30 cellular contexts compared by ENCODE assay signal in the genomic region with DNA sequence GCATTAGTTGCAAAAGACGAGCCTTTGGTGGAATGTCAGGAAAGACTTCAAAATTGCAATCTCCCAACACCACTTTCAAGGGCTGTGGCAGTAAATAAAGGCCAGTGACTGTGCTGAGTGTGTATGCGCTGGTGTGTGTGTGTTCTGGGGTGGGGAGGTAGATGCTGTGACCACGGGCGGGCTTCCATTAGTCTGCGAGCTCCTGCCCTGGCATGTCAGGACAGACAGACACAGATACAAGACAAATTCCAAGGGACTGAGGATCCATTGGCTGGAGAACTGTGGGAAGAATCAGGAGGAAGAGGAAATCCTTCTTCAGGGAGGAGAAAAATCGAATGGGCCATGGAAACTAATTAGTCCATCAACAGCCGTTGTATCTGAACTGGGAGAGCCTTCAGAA.
"Had no signal": no experiment of that assay in that cellular context is flagged by ENCODE, and none has a peak within 500 bp of the region (broad histone marks: within the 10 kb centered on the region; RNA-seq: fewer than 3 reads in every experiment).

No MANE protein-coding gene starts in this region.

- FAIRE-seq: astrocyte, TTC549 had no signal

- H3K27ac ChIP-seq: brain microvascular endothelial cell, SK-N-MC had no signal

- H3K9me3 Mint-ChIP-seq: activated B cell treated with CpG ODN at 0.5 μM for 24 hours; activated CD4-positive, alpha-beta T cell treated with anti-CD3 and anti-CD28 coated beads, Interleukin-2, amount 10 ng/mL, durations not matched to agents 24 days and 14 days; activated naive CD4-positive, alpha-beta T cell treated with anti-CD3 and anti-CD28 coated beads for 36 hours; activated T-cell treated with anti-CD3 and anti-CD28 coated beads, Interleukin-2, amount 50 U/mL, for 4 hours; T-cell had no signal

- H3K36me3 Mint-ChIP-seq: activated naive CD8-positive, alpha-beta T cell; T-cell had no signal

- H3K4me3 Mint-ChIP-seq: activated B cell treated with CpG ODN at 0.5 μM for 24 hours; activated CD4-positive, alpha-beta T cell treated with anti-CD3 and anti-CD28 coated beads, Interleukin-2, amount 10 ng/mL, durations not matched to agents 24 days and 14 days; activated naive CD4-positive, alpha-beta T cell treated with anti-CD3 and anti-CD28 coated beads for 36 hours; activated naive CD8-positive, alpha-beta T cell; activated T-cell treated with anti-CD3 and anti-CD28 coated beads, Interleukin-2, amount 50 U/mL, for 4 hours; T-cell had no signal

- H3K27ac Mint-ChIP-seq: activated B cell treated with CpG ODN at 0.5 μM for 24 hours; activated CD4-positive, alpha-beta T cell treated with anti-CD3 and anti-CD28 coated beads, Interleukin-2, amount 10 ng/mL, durations not matched to agents 24 days and 14 days; activated naive CD4-positive, alpha-beta T cell treated with anti-CD3 and anti-CD28 coated beads for 36 hours; activated naive CD8-positive, alpha-beta T cell; T-cell had no signal

- H3K27me3 ChIP-seq: brain microvascular endothelial cell had no signal

- H3K4me1 Mint-ChIP-seq: activated B cell treated with CpG ODN at 0.5 μM for 24 hours; activated CD4-positive, alpha-beta T cell treated with anti-CD3 and anti-CD28 coated beads, Interleukin-2, amount 10 ng/mL, durations not matched to agents 24 days and 14 days; T-cell had no signal

- H3K36me3 ChIP-seq: brain microvascular endothelial cell had no signal

- DNase-seq: activated B cell treated with CpG ODN at 0.5 μM for 24 hours; activated CD4-positive, alpha-beta T cell treated with anti-CD3 and anti-CD28 coated beads for 1 hour; activated CD4-positive, alpha-beta T cell treated with anti-CD3 and anti-CD28 coated beads, Interleukin-2, amount 10 ng/mL, durations not matched to agents 24 days and 14 days; activated CD4-positive, alpha-beta T cell treated with anti-CD3 and anti-CD28 coated beads, Interleukin-2, amount 50 U/mL, for 48 hours; activated gamma-delta T cell; activated naive CD4-positive, alpha-beta T cell treated with anti-CD3 and anti-CD28 coated beads for 36 hours; activated T-cell treated with anti-CD3 and anti-CD28 coated beads, Interleukin-2, amount 50 U/mL, for 4 hours; amygdala; brain microvascular endothelial cell; IMR-90; Kasumi-1; KBM-7; NCI-H1092 treated with DMSO at 0.1 percent for 48 hours; NCI-H1417 treated with DMSO at 0.1 percent for 48 hours; NCI-H1694; NCI-H2029; NCI-H2107; NCI-H2171 treated with DMSO at 0.1 percent for 48 hours; NCI-H345; NCI-H510A; NCI-H526 treated with DMSO at 0.1 percent for 48 hours; NCI-H82; RPMI8226; T-cell; T-helper 2 cell; T1000 had no signal

- H3K4me3 ChIP-seq: SK-N-MC had no signal
